Comparison of ENCODE assay signal across 8 cellular contexts in genomic region chr18:62131305-62131909, GRCh38. TPM values are rescaled to one million over a fixed set of nuclear protein-coding genes. Genes with fewer than 3 reads are reported as not detected.
A peak's percentile ranks its signal among the peaks of the same experiment; 100 is the strongest.
DNase-seq lines count a peak whose midpoint lies in the region; ATAC-seq, FAIRE-seq and TF ChIP-seq lines count a peak whose summit lies in the region.

No MANE protein-coding gene starts in this region.

- TF ChIP-seq CTCF in CD8-positive, alpha-beta T cell (IDR thresholded peaks at IDR 0.05) = peak; percentile 99
- TF ChIP-seq CTCF in Panc1 (IDR thresholded peaks at IDR 0.05) (peak; percentile 74; the same call in 1 of the 2 replicates), fibroblast of villous mesenchyme (IDR thresholded peaks at IDR 0.05; ENCODE audit: insufficient read depth, low read depth, low read length) (peak; percentile 93), pancreas (IDR thresholded peaks at IDR 0.05) (peak; percentile 57 to 94 (median 72)), upper lobe of right lung (IDR thresholded peaks at IDR 0.05) (peak; percentile 92)

- H3K36me3 Mint-ChIP-seq in CD8-positive, alpha-beta T cell = peaks cover 25% of the 10 kb centered on the region
- H3K36me3 Mint-ChIP-seq in activated T-cell treated with anti-CD3 and anti-CD28 coated beads, Interleukin-2, amount 50 U/mL, for 72 hours (ENCODE audit: insufficient read depth in 2 of 2) = peaks cover 0 to under 1% of the 10 kb centered on the region in 2 donors

- CTCF ChIA-PET in CD8-positive, alpha-beta T cell (lab: Charles Lee) = interaction anchor here (0.6 to 4.0 kb wide), 11 partner anchors 9 to 584 kb away, joined by 3 to 44 read pairs (median 3); no protein-coding TSS in a partner anchor
- CTCF ChIA-PET in Panc1 (lab: Charles Lee) = interaction anchor here (0.6 to 0.7 kb wide), 3 partner anchors 519 to 958 kb away, joined by 3 to 7 read pairs (median 3); no protein-coding TSS in a partner anchor

- no peak overlapping the region for H3K4me3 Mint-ChIP-seq in CD8-positive, alpha-beta T cell
- H3K4me3 Mint-ChIP-seq in activated T-cell treated with anti-CD3 and anti-CD28 coated beads, Interleukin-2, amount 50 U/mL, for 72 hours = no peak overlapping the region

- DNase-seq in CD8-positive, alpha-beta T cell = peak; percentile 10 to 64 (median 54)
- DNase-seq in HT-29 (ENCODE audit: low spot score) = peak; percentile 63
- peak; percentile 10 for DNase-seq in Panc1 (ENCODE audit: low read depth, low spot score)
- peak; percentile 61 to 64 for DNase-seq in activated T-cell treated with anti-CD3 and anti-CD28 coated beads, Interleukin-2, amount 50 U/mL, for 72 hours
- peak; percentile 75 for DNase-seq in fibroblast of villous mesenchyme (ENCODE audit: low read depth)
- peak in 4 of 6 donors; percentile 30 to 63 (median 42) for DNase-seq in pancreas
- no peak for DNase-seq in upper lobe of right lung

- no peaks in the 10 kb centered on the region for H3K4me1 ChIP-seq in CD8-positive, alpha-beta T cell (ENCODE audit: insufficient read depth, low read length)
- H3K4me1 ChIP-seq in Panc1 (ENCODE audit: control insufficient read depth, insufficient read depth, low read length) (no peaks in the 10 kb centered on the region), pancreas (no peaks in the 10 kb centered on the region), upper lobe of right lung (no peaks in the 10 kb centered on the region)

- peak; percentile 97 for FAIRE-seq in pancreas (lab: Jason Lieb, UNC)

- H3K36me3 ChIP-seq in CD8-positive, alpha-beta T cell (ENCODE audit: insufficient read depth, low read length) = no peaks in the 10 kb centered on the region
- H3K36me3 ChIP-seq in Panc1 (ENCODE audit: control insufficient read depth, insufficient read depth, low read length) (no peaks in the 10 kb centered on the region), pancreas (no peaks in the 10 kb centered on the region), upper lobe of right lung (no peaks in the 10 kb centered on the region)

- POLR2A ChIA-PET in CD8-positive, alpha-beta T cell (lab: Charles Lee) = no interaction called here
- POLR2A ChIA-PET in Panc1 (lab: Charles Lee) = no interaction called here

- H3K4me3 ChIP-seq in CD8-positive, alpha-beta T cell (ENCODE audit: low read depth, low read length) = no peak overlapping the region
- H3K4me3 ChIP-seq in Panc1 (ENCODE audit: low read depth in 2 of 2, low read length in 2 of 2) (no peak overlapping the region), fibroblast of villous mesenchyme (ENCODE audit: low read depth, low read length) (no peak overlapping the region), pancreas (no peak overlapping the region), upper lobe of right lung (no peak overlapping the region)

- in situ Hi-C loops in Panc1 (cut with HindIII; ENCODE audit: low pct_unique_long_range_greater_than_20kb, low sequenced_read_pairs) = no loop called here

- H3K27me3 ChIP-seq in CD8-positive, alpha-beta T cell (ENCODE audit: insufficient read depth, low read length) = no peaks in the 10 kb centered on the region
- H3K27me3 ChIP-seq in Panc1 (ENCODE audit: control insufficient read depth, insufficient read depth, low read length) (no peaks in the 10 kb centered on the region), pancreas (no peaks in the 10 kb centered on the region), upper lobe of right lung (no peaks in the 10 kb centered on the region)

- H3K9me3 ChIP-seq in CD8-positive, alpha-beta T cell (ENCODE audit: low read length) = no peaks in the 10 kb centered on the region
- H3K9me3 ChIP-seq in Panc1 (ENCODE audit: control insufficient read depth, insufficient read depth, low read depth, low read length) (no peaks in the 10 kb centered on the region), pancreas (no peaks in the 10 kb centered on the region), upper lobe of right lung (no peaks in the 10 kb centered on the region)

- no peak overlapping the region for H3K27ac Mint-ChIP-seq in CD8-positive, alpha-beta T cell
- H3K27ac Mint-ChIP-seq in activated T-cell treated with anti-CD3 and anti-CD28 coated beads, Interleukin-2, amount 50 U/mL, for 72 hours = no peak overlapping the region

- H3K27ac ChIP-seq in CD8-positive, alpha-beta T cell (ENCODE audit: low read depth, low read length) = no peak overlapping the region
- H3K27ac ChIP-seq in Panc1 (ENCODE audit: low read length) = no peak overlapping the region
- no peak overlapping the region for H3K27ac ChIP-seq in pancreas
- no peak overlapping the region for H3K27ac ChIP-seq in upper lobe of right lung

- H3K27me3 Mint-ChIP-seq in CD8-positive, alpha-beta T cell (ENCODE audit: low read depth) = no peaks in the 10 kb centered on the region
- no peaks in the 10 kb centered on the region for H3K27me3 Mint-ChIP-seq in activated T-cell treated with anti-CD3 and anti-CD28 coated beads, Interleukin-2, amount 50 U/mL, for 72 hours (ENCODE audit: low read depth)

- H3K4me1 Mint-ChIP-seq in CD8-positive, alpha-beta T cell (ENCODE audit: low read depth) = no peaks in the 10 kb centered on the region
- H3K4me1 Mint-ChIP-seq in activated T-cell treated with anti-CD3 and anti-CD28 coated beads, Interleukin-2, amount 50 U/mL, for 72 hours (ENCODE audit: low read depth) = no peaks in the 10 kb centered on the region

- ATAC-seq in CD8-positive, alpha-beta T cell = no peak
- ATAC-seq in GM19351 (IDR thresholded peaks at IDR 0.05; ENCODE audit: unreplicated experiment) (peak; percentile 82), Panc1 (peak; percentile 65; the same call in 1 of the 2 replicates), pancreas (peak; percentile 77 to 91 (median 86)), upper lobe of right lung (peak; percentile 85)
- peak; percentile 53 to 56 for ATAC-seq in activated T-cell treated with anti-CD3 and anti-CD28 coated beads, Interleukin-2, amount 50 U/mL, for 72 hours (replicated peaks in 1 of 2)

- H3K9me3 Mint-ChIP-seq in CD8-positive, alpha-beta T cell = no peaks in the 10 kb centered on the region
- no peaks in the 10 kb centered on the region for H3K9me3 Mint-ChIP-seq in activated T-cell treated with anti-CD3 and anti-CD28 coated beads, Interleukin-2, amount 50 U/mL, for 72 hours

- BruUV-seq in Panc1 (replicated peaks; lab: Mats Ljungman, UMichigan) = no TSS peak

- WGBS in pancreas, 2 donors = 92 to 93% methylated on average over 2 of the region's 2 CpGs

- intact Hi-C loops in CD8-positive, alpha-beta T cell (cut with DNase I, micrococcal nuclease) = loop anchor here (1.0 kb wide), 5 partner anchors 230 to 580 kb away; no protein-coding TSS in a partner anchor
- intact Hi-C loops in Panc1 (cut with micrococcal nuclease; ENCODE audit: unreplicated experiment) = loop anchor here (2.0 kb wide), 1 partner anchor 549 kb away; no protein-coding TSS in a partner anchor
- intact Hi-C loops in pancreas (cut with DNase I) = loop anchor here in 1 of 3 donors (10.0 kb wide), 2 partner anchors 517 to 557 kb away; no protein-coding TSS in a partner anchor
- intact Hi-C loops in upper lobe of right lung (cut with DNase I) = loop anchor here (10.0 kb wide), 1 partner anchor 577 kb away; no protein-coding TSS in a partner anchor

RNA-seq across cellular contexts. Expression of gene PIGN, which starts 55.4 kb away (rescaled TPM):
- 1 to 10 TPM; 8.1 to 9.9 TPM for total RNA-seq in CD8-positive, alpha-beta T cell
- total RNA-seq in HT-29 (2014; rRNA removed; shearing (Covaris generic)) = 11.0 and 18.5 TPM in 2 replicates
- total RNA-seq in Panc1 (2021; ENCODE audit: unreplicated experiment) (21.4 TPM), fibroblast of villous mesenchyme (30.3 and 57.0 TPM in 2 replicates), pancreas (10 to 100 TPM; 14.3 to 23.1 (median 19.4) TPM), upper lobe of right lung (25.2 TPM)
- polyA plus RNA-seq in Panc1 (2012; ENCODE audit: insufficient read length) = 9.5 TPM
- total RNA-seq in activated T-cell treated with anti-CD3 and anti-CD28 coated beads, Interleukin-2, amount 50 U/mL, for 72 hours = 10 to 100 TPM; 28.2 to 31.4 TPM
- polyA plus RNA-seq in pancreas = 1 to 10 TPM; 3.1 to 7.0 TPM

RNA-seq across cellular contexts. Expression of gene RELCH, which starts 55.6 kb away (rescaled TPM):
- total RNA-seq in CD8-positive, alpha-beta T cell = 10 to 100 TPM; 39.2 to 40.5 TPM
- total RNA-seq in HT-29 (2014; rRNA removed; shearing (Covaris generic)) = 21.4 and 22.6 TPM in 2 replicates
- total RNA-seq in Panc1 (2021; ENCODE audit: unreplicated experiment) (19.5 TPM), fibroblast of villous mesenchyme (27.7 and 50.1 TPM in 2 replicates), pancreas (10 to 100 TPM in 4 of 6 donors, 1 to 10 TPM in 2; 9.4 to 18.2 (median 12.6) TPM), upper lobe of right lung (30.0 TPM)
- polyA plus RNA-seq in Panc1 (2012; ENCODE audit: insufficient read length) = 8.3 TPM
- total RNA-seq in activated T-cell treated with anti-CD3 and anti-CD28 coated beads, Interleukin-2, amount 50 U/mL, for 72 hours = 10 to 100 TPM; 21.8 to 23.5 TPM
- 10 to 100 TPM in 1 of 2 donors, 1 to 10 TPM in 1; 8.1 to 13.2 TPM for polyA plus RNA-seq in pancreas
